Comparison of ENCODE assay signal across 10 cellular contexts in genomic region chr18:49861659-49862058, GRCh38. TPM values are rescaled to one million over a fixed set of nuclear protein-coding genes. Genes with fewer than 3 reads are reported as not detected.
DNase-seq lines count a peak whose midpoint lies in the region; ATAC-seq, FAIRE-seq and TF ChIP-seq lines count a peak whose summit lies in the region.
"Had no signal": no experiment of that assay in that cellular context is flagged by ENCODE, and none has a peak within 500 bp of the region (broad histone marks: within the 10 kb centered on the region; RNA-seq: fewer than 3 reads in every experiment).

No MANE protein-coding gene starts in this region.

- H3K27me3 Mint-ChIP-seq in stimulated activated naive B cell treated with anti-CD40 and anti-IgM and Interleukin-4, amounts not matched to agents 10 μg/mL and 1 μg/mL and 100 μg/mL, for 72 hours, result peaks cover 6 to 22% of the 10 kb centered on the region in 2 donors

- H3K4me2 ChIP-seq in keratinocyte (ENCODE audit: control insufficient read depth, extremely low read depth, insufficient read depth, low read depth, low read length), result no peak overlapping the region

- no peaks in the 10 kb centered on the region for H3K9me1 ChIP-seq in keratinocyte (ENCODE audit: control insufficient read depth, extremely low read depth, insufficient read depth, low read length)

- H3K9ac ChIP-seq in keratinocyte (ENCODE audit: control insufficient read depth, extremely low read depth, insufficient read depth, low read length), result no peak overlapping the region

- ATAC-seq in HG03108 (IDR thresholded peaks at IDR 0.05; ENCODE audit: unreplicated experiment), result no peak
- no peak for ATAC-seq in stimulated activated naive B cell treated with anti-CD40 and anti-IgM and Interleukin-4, amounts not matched to agents 10 μg/mL and 1 μg/mL and 100 μg/mL, for 72 hours (replicated peaks)
- no peak for ATAC-seq in HG02884 (IDR thresholded peaks at IDR 0.05; ENCODE audit: unreplicated experiment)

- CTCF ChIA-PET in AG04450 (lab: Charles Lee), result interaction anchor here (0.6 to 8.0 kb wide), 13 partner anchors 9 to 531 kb away, joined by 3 to 178 read pairs (median 5); partner anchors contain the start of gene LIPG

- no peaks in the 10 kb centered on the region; the same call in 1 of the 2 replicates for H3K9me3 ChIP-seq in AG04450 (ENCODE audit: control insufficient read depth, insufficient read depth, low read length)
- no peaks in the 10 kb centered on the region for H3K9me3 ChIP-seq in keratinocyte (ENCODE audit: control insufficient read depth, low read depth, low read length)

- DNase-seq in AG04450 (ENCODE audit: low read depth, low spot score) (no peak), keratinocyte (ENCODE audit: low read depth, low spot score) (no peak), GM12891 (ENCODE audit: insufficient read length, low spot score) (no peak)
- DNase-seq in stimulated activated naive B cell treated with anti-CD40 and anti-IgM and Interleukin-4, amounts not matched to agents 10 μg/mL and 1 μg/mL and 100 μg/mL, for 72 hours, result no peak
- DNase-seq: activated CD8-positive, alpha-beta memory T cell treated with anti-CD3 and anti-CD28 coated beads for 24 hours; NCI-H226 had no signal

- H3K4me1 ChIP-seq in keratinocyte (ENCODE audit: control insufficient read depth, extremely low read depth, insufficient read depth, low read length), result peaks cover 11% of the 10 kb centered on the region

- no peaks in the 10 kb centered on the region for H3K4me1 Mint-ChIP-seq in stimulated activated naive B cell treated with anti-CD40 and anti-IgM and Interleukin-4, amounts not matched to agents 10 μg/mL and 1 μg/mL and 100 μg/mL, for 72 hours

- H3K4me3 ChIP-seq in AG04450 (ENCODE audit: low read depth, low read length) (no peak overlapping the region), GM12875 (ENCODE audit: low read depth, low read length) (no peak overlapping the region), keratinocyte (ENCODE audit: control insufficient read depth in 2 of 3, extremely low read depth in 1 of 3, insufficient read depth in 2 of 3, low read depth in 1 of 3, low read length in 3 of 3) (no peak overlapping the region)

- TF ChIP-seq CTCF in AG04450 (IDR thresholded peaks at IDR 0.05; ENCODE audit: low read depth, low read length), result peak; percentile 41
- peak; percentile 31; the same call in 1 of the 2 replicates for TF ChIP-seq CTCF in GM12875 (IDR thresholded peaks at IDR 0.05; ENCODE audit: borderline replicate concordance, insufficient read depth, low read depth, low read length)
- TF ChIP-seq CTCF in keratinocyte (optimal IDR thresholded peaks at IDR 0.05 in 1 of 3, IDR thresholded peaks at IDR 0.05 in 1 of 3, conservative IDR thresholded peaks at IDR 0.05 in 1 of 3; ENCODE audit: extremely low read depth in 1 of 3, insufficient read depth in 2 of 3, low read length in 3 of 3), result peak in 1 of 3 experiments; percentile 27

- no peaks in the 10 kb centered on the region for H4K20me1 ChIP-seq in keratinocyte (ENCODE audit: control insufficient read depth, extremely low read depth, insufficient read depth, low read length)

- peak; percentile 48 for FAIRE-seq in TTC549 (lab: Jason Lieb, UNC)
- peak; percentile 13 for FAIRE-seq in keratinocyte (lab: Jason Lieb, UNC)
- FAIRE-seq in GM12891 (lab: Jason Lieb, UNC), result no peak

- no peaks in the 10 kb centered on the region for H3K9me3 Mint-ChIP-seq in stimulated activated naive B cell treated with anti-CD40 and anti-IgM and Interleukin-4, amounts not matched to agents 10 μg/mL and 1 μg/mL and 100 μg/mL, for 72 hours

- H3K36me3 ChIP-seq in keratinocyte (ENCODE audit: control insufficient read depth in 2 of 2, extremely low read depth in 1 of 2, insufficient read depth in 2 of 2, low read length in 2 of 2), result peaks cover 0 to 1% of the 10 kb centered on the region in 2 experiments

- no peak overlapping the region for H3K4me3 Mint-ChIP-seq in stimulated activated naive B cell treated with anti-CD40 and anti-IgM and Interleukin-4, amounts not matched to agents 10 μg/mL and 1 μg/mL and 100 μg/mL, for 72 hours

- POLR2A ChIA-PET in AG04450 (lab: Yijun Ruan, JAX), result no interaction called here

- no peak overlapping the region for H3K27ac Mint-ChIP-seq in stimulated activated naive B cell treated with anti-CD40 and anti-IgM and Interleukin-4, amounts not matched to agents 10 μg/mL and 1 μg/mL and 100 μg/mL, for 72 hours

- H3K36me3 Mint-ChIP-seq in stimulated activated naive B cell treated with anti-CD40 and anti-IgM and Interleukin-4, amounts not matched to agents 10 μg/mL and 1 μg/mL and 100 μg/mL, for 72 hours, result no peaks in the 10 kb centered on the region

- H3K27me3 ChIP-seq in AG04450 (ENCODE audit: control insufficient read depth, insufficient read depth, low read length), result peaks cover 22% of the 10 kb centered on the region
- no peaks in the 10 kb centered on the region for H3K27me3 ChIP-seq in keratinocyte (ENCODE audit: control insufficient read depth, extremely low read depth, insufficient read depth, low read length)

- H3K79me2 ChIP-seq in keratinocyte (ENCODE audit: control insufficient read depth, insufficient read depth, low read length), result no peaks in the 10 kb centered on the region

- H3K27ac ChIP-seq in AG04450 (ENCODE audit: low read depth, low read length) (no peak overlapping the region), keratinocyte (ENCODE audit: control insufficient read depth, insufficient read depth, low read length) (no peak overlapping the region)

- no peak overlapping the region for H2AFZ ChIP-seq in keratinocyte (ENCODE audit: control insufficient read depth, low read length)

- no peak for TF ChIP-seq POLR2A in GM12891 (IDR thresholded peaks at IDR 0.05; ENCODE audit: low read depth, low read length)

- dilution Hi-C loops in keratinocyte (cut with MboI; ENCODE audit: extremely low pct_ligation_motif_present, low sequenced_read_pairs), result no loop called here

TF ChIP-seq in GM12891, 5 proteins besides CTCF, POLR2A, EP300 and RAD21:
- TF ChIP-seq TAF1 (IDR thresholded peaks at IDR 0.05; ENCODE audit: low read depth, low read length) (no peak), POU2F2 (IDR thresholded peaks at IDR 0.05; ENCODE audit: low read depth, low read length) (no peak), SPI1 (IDR thresholded peaks at IDR 0.05; ENCODE audit: low read depth, low read length) (no peak), PAX5 (IDR thresholded peaks at IDR 0.05; ENCODE audit: insufficient read depth, low read length, severe bottlenecking) (no peak), POLR2AphosphoS5 (IDR thresholded peaks at IDR 0.05; ENCODE audit: low read depth, low read length) (no peak)

RNA-seq across cellular contexts. Expression of gene ACAA2, which starts 48.3 kb away (rescaled TPM):
- polyA plus RNA-seq in AG04450 (2011; rRNA removed), result 33.8 and 34.7 TPM in 2 replicates
- 19.8 and 22.0 TPM in 2 replicates for polyA minus RNA-seq in AG04450 (2011; rRNA and poly(A)+ RNA removed)
- 2.3 to 2.8 TPM (median 2.4 TPM) in 3 replicates for polyA plus RNA-seq in keratinocyte
- polyA plus RNA-seq in keratinocyte (2011; ENCODE audit: low read depth), result 6.8 TPM
- polyA plus RNA-seq in keratinocyte (2011; cell fraction: cytosol; rRNA removed), result 1.8 and 2.8 TPM in 2 replicates
- polyA plus RNA-seq in keratinocyte (2011; cell fraction: nucleus; rRNA removed), result 2.6 and 2.9 TPM in 2 replicates
- 3.4 and 7.9 TPM in 2 replicates for polyA plus RNA-seq in keratinocyte (2012; ENCODE audit: low replicate concordance)
- polyA minus RNA-seq in keratinocyte, result 1.8 to 2.1 TPM (median 2.0 TPM) in 3 replicates
- 0.96 TPM for polyA minus RNA-seq in keratinocyte (2011; cell fraction: cytosol; rRNA and poly(A)+ RNA removed)
- polyA minus RNA-seq in keratinocyte (2011; cell fraction: nucleus; rRNA and poly(A)+ RNA removed), result 1.1 and 2.9 TPM in 2 replicates
- 44.3 TPM for polyA plus RNA-seq in GM12891 (2012; ENCODE audit: low read depth, missing spikeins)
